ENCODE assay signal across 1 cellular context in genomic region chr9:131875828-131876485, GRCh38.
TF ChIP-seq lines count a peak whose summit lies in the region.

No MANE protein-coding gene starts in this region.

TF ChIP-seq in GM23338, 12 proteins besides CTCF, POLR2A, EP300 and RAD21 (continued from another document):
- TF ChIP-seq ZNF462 (CRISPR knock-in tag; IDR thresholded peaks at IDR 0.05) (no peak), REST (IDR thresholded peaks at IDR 0.05; ENCODE audit: unreplicated experiment) (no peak), EZH2 (IDR thresholded peaks at IDR 0.05; ENCODE audit: low read depth, unreplicated experiment) (no peak), JUNB (IDR thresholded peaks at IDR 0.05; ENCODE audit: unreplicated experiment) (no peak)
